8 cellular contexts compared by ENCODE assay signal in the genomic region with DNA sequence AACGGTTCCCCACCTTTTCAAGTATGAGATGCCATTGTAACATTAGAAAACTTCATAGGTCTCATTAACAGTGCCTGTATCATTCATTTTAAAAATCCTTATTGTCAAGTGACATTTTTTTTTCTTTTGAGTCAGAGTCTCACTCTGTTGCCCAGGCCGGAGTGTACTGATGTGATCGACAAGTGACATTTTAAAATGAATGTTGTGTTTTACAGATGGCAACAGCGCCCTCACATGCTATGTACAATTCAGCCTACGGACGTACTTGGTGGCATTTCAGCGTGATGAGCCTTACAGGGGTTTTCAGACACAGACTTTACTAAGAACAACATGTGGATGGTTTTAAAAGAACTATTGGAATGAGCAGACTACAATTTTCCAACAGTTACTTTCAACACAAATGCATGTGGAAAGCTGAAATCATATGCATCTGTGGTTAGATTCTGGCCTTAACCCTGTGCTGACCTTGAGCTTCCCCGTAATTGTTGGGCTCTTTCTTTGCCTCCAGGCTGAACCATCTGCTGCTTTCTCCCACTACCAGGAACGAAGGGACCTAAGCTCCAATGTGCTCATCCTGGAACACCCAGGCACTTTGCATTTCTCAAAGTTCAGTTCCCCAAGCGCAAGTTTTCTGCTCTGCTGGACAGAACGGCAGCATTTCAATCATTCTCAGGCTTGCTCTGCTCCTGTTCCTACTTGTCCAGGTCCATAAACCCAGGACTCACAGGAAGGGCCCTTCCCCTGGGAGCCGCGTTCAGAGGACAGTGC.
DNase-seq lines count a peak whose midpoint lies in the region; ATAC-seq, FAIRE-seq and TF ChIP-seq lines count a peak whose summit lies in the region.

No MANE protein-coding gene starts in this region.

- TF ChIP-seq CTCF in kidney (IDR thresholded peaks at IDR 0.05; ENCODE audit: borderline replicate concordance, extremely low read depth, insufficient read depth), result peak; percentile 43

- no peak overlapping the region for H3K27ac Mint-ChIP-seq in activated CD4-positive, alpha-beta T cell treated with anti-CD3 and anti-CD28 coated beads for 36 hours

- no peak overlapping the region for H3K27ac ChIP-seq in kidney (ENCODE audit: low read depth in 2 of 2, low read length in 2 of 2)

- FAIRE-seq in kidney (lab: Jason Lieb, UNC), result no peak

- no peak overlapping the region for H3K9ac ChIP-seq in kidney (ENCODE audit: low read length in 2 of 2)

- H3K27me3 Mint-ChIP-seq in activated CD4-positive, alpha-beta T cell treated with anti-CD3 and anti-CD28 coated beads for 36 hours, result peaks cover 5% of the 10 kb centered on the region

- H3K4me3 Mint-ChIP-seq in activated CD4-positive, alpha-beta T cell treated with anti-CD3 and anti-CD28 coated beads for 36 hours, result no peak overlapping the region

- POLR2A ChIA-PET in activated CD4-positive, alpha-beta T cell treated with anti-CD3 and anti-CD28 coated beads for 36 hours (lab: Charles Lee), result no interaction called here

- no peaks in the 10 kb centered on the region for H3K9me3 ChIP-seq in kidney (ENCODE audit: control insufficient read depth in 1 of 2, low read length in 2 of 2)

- H3K36me3 Mint-ChIP-seq in activated CD4-positive, alpha-beta T cell treated with anti-CD3 and anti-CD28 coated beads for 36 hours (ENCODE audit: low read depth), result no peaks in the 10 kb centered on the region

- H3K4me1 Mint-ChIP-seq in activated CD4-positive, alpha-beta T cell treated with anti-CD3 and anti-CD28 coated beads for 36 hours, result no peaks in the 10 kb centered on the region

- no peaks in the 10 kb centered on the region for H3K4me1 ChIP-seq in kidney (ENCODE audit: control insufficient read depth in 1 of 2, insufficient read depth in 1 of 2, low read depth in 1 of 2, low read length in 2 of 2)

- DNase-seq in activated CD4-positive, alpha-beta T cell treated with anti-CD3 and anti-CD28 coated beads for 36 hours, result peak; percentile 26
- DNase-seq in activated CD4-positive, alpha-beta T cell treated with anti-CD3 and anti-CD28 coated beads for 1 hour, result no peak
- DNase-seq in NCI-H1694 (lab: John Stamatoyannopoulos, UW), result peak; percentile 84
- peak; percentile 66 for DNase-seq in amniotic epithelial cell (ENCODE audit: low read depth)
- DNase-seq in kidney, result no peak
- DNase-seq in GDM1 (lab: John Stamatoyannopoulos, UW), result no peak

- no peaks in the 10 kb centered on the region for H3K9me3 Mint-ChIP-seq in activated CD4-positive, alpha-beta T cell treated with anti-CD3 and anti-CD28 coated beads for 36 hours (ENCODE audit: low read depth)

- CTCF ChIA-PET in activated CD4-positive, alpha-beta T cell treated with anti-CD3 and anti-CD28 coated beads for 36 hours (lab: Charles Lee), result interaction anchor here (0.8 to 2.7 kb wide), 5 partner anchors 12 to 330 kb away, joined by 3 to 13 read pairs (median 3); no protein-coding TSS in a partner anchor

- no peak for ATAC-seq in activated CD4-positive, alpha-beta T cell treated with anti-CD3 and anti-CD28 coated beads for 36 hours
- no peak for ATAC-seq in HG02763 (IDR thresholded peaks at IDR 0.05; ENCODE audit: unreplicated experiment)
- ATAC-seq in GM18868 (IDR thresholded peaks at IDR 0.05; ENCODE audit: unreplicated experiment), result no peak

- no peaks in the 10 kb centered on the region for H3K36me3 ChIP-seq in kidney (ENCODE audit: control insufficient read depth in 1 of 2, insufficient read depth in 2 of 2, low read length in 2 of 2)

- intact Hi-C loops in activated CD4-positive, alpha-beta T cell treated with anti-CD3 and anti-CD28 coated beads for 36 hours (cut with DNase I, micrococcal nuclease), result loop anchor here in 1 of 2 experiments (10.0 kb wide), 1 partner anchor 498 kb away; no protein-coding TSS in a partner anchor
- intact Hi-C loops in kidney (cut with DNase I), result loop anchor here (10.0 kb wide), 1 partner anchor 328 kb away; no protein-coding TSS in a partner anchor

- H3K4me3 ChIP-seq in kidney (ENCODE audit: low read length in 2 of 2), result no peak overlapping the region

Comparison
In these comparisons a context has a peak if more than half of its experiments do, and no peak if none do; other contexts are left out.
1. DNase-seq: peak in activated CD4-positive, alpha-beta T cell treated with anti-CD3 and anti-CD28 coated beads for 36 hours (single experiment), NCI-H1694 (single experiment) and amniotic epithelial cell (single experiment); none in activated CD4-positive, alpha-beta T cell treated with anti-CD3 and anti-CD28 coated beads for 1 hour (single experiment), kidney (single experiment) and GDM1 (single experiment).